In genomic region chrX:123959281-123960063, GRCh38 we compare ENCODE assay signal across 8 cellular contexts. TPM values are rescaled to one million over a fixed set of nuclear protein-coding genes. Genes with fewer than 3 reads are reported as not detected.
DNase-seq lines count a peak whose midpoint lies in the region; ATAC-seq and TF ChIP-seq lines count a peak whose summit lies in the region.

No MANE protein-coding gene starts in this region.

- TF ChIP-seq RAD21 in SK-N-SH (IDR thresholded peaks at IDR 0.05; ENCODE audit: low read length) = no peak

- H4K20me1 ChIP-seq in SK-N-SH (ENCODE audit: insufficient read depth) = peaks cover 13% of the 10 kb centered on the region

- H3K9me2 ChIP-seq in SK-N-SH = no peaks in the 10 kb centered on the region; the same call in 1 of the 2 replicates

- peak overlapping the region; percentile 91 to 100 (median 98) for H3K27ac Mint-ChIP-seq in CD8-positive, alpha-beta memory T cell
- peak overlapping the region; percentile 98 for H3K27ac Mint-ChIP-seq in HFFc6

- peak overlapping the region; percentile 86 to 100 (median 97) for H3K4me3 Mint-ChIP-seq in CD8-positive, alpha-beta memory T cell
- peak overlapping the region; percentile 93 for H3K4me3 Mint-ChIP-seq in HFFc6

- H3K27me3 ChIP-seq in CD8-positive, alpha-beta memory T cell (ENCODE audit: insufficient read depth, low read length, poor library complexity, severe bottlenecking) = no peaks in the 10 kb centered on the region
- H3K27me3 ChIP-seq in SK-N-SH (ENCODE audit: insufficient read depth) = no peaks in the 10 kb centered on the region

- 2% methylated on average over 35 of the region's 35 CpGs for WGBS in SK-N-SH (ENCODE audit: low lambda C conversion rate)

- TF ChIP-seq EP300 in SK-N-SH (IDR thresholded peaks at IDR 0.05; ENCODE audit: borderline replicate concordance in 1 of 2, low read depth in 1 of 2, low read length in 1 of 2) = no peak

- ATAC-seq in left lobe of liver = peak; percentile 34
- ATAC-seq in HG03095 (IDR thresholded peaks at IDR 0.05; ENCODE audit: unreplicated experiment) = no peak
- no peak for ATAC-seq in HG03097 (IDR thresholded peaks at IDR 0.05; ENCODE audit: low FRiP score, unreplicated experiment)

- POLR2A ChIA-PET in CD8-positive, alpha-beta memory T cell (lab: Charles Lee) = interaction anchor here (1.0 to 1.1 kb wide), 3 partner anchors 59 to 126 kb away, joined by 3 to 4 read pairs (median 3); no protein-coding TSS in a partner anchor
- POLR2A ChIA-PET in SK-N-SH (lab: Yijun Ruan, JAX) = interaction anchor here (0.9 kb wide), 1 partner anchor 99 kb away, joined by 3 read pairs; no protein-coding TSS in a partner anchor

- peak overlapping the region; percentile 95 for H3K27ac ChIP-seq in CD8-positive, alpha-beta memory T cell (ENCODE audit: low read depth, low read length)
- H3K27ac ChIP-seq in SK-N-SH (ENCODE audit: low read depth in 2 of 2, low read length in 1 of 2) (peak overlapping the region; percentile 89 to 95), cingulate gyrus (ENCODE audit: low read depth, low read length) (peak overlapping the region; percentile 93)

- peaks cover 2 to 29% (median 5%) of the 10 kb centered on the region in 3 donors for H3K36me3 Mint-ChIP-seq in CD8-positive, alpha-beta memory T cell
- peaks cover 6% of the 10 kb centered on the region; the same call in 1 of the 2 replicates for H3K36me3 Mint-ChIP-seq in HFFc6 (ENCODE audit: low read depth)

- H3K27me3 Mint-ChIP-seq in CD8-positive, alpha-beta memory T cell = peaks cover 0 to 14% of the 10 kb centered on the region in 2 donors
- H3K27me3 Mint-ChIP-seq in HFFc6 (ENCODE audit: insufficient read depth) = peaks cover 3% of the 10 kb centered on the region

- CTCF ChIA-PET in CD8-positive, alpha-beta memory T cell (lab: Charles Lee) = interaction anchor here (0.9 to 1.6 kb wide), 2 partner anchors 59 to 126 kb away, joined by 3 to 5 read pairs; no protein-coding TSS in a partner anchor
- CTCF ChIA-PET in SK-N-SH (lab: Yijun Ruan, JAX) = interaction anchor here (0.6 to 3.3 kb wide), 8 partner anchors 8 to 447 kb away, joined by 3 to 15 read pairs (median 3); no protein-coding TSS in a partner anchor

- peaks cover 0 to 9% (median 4%) of the 10 kb centered on the region in 5 donors for H3K9me3 Mint-ChIP-seq in CD8-positive, alpha-beta memory T cell
- H3K9me3 Mint-ChIP-seq in HFFc6 = no peaks in the 10 kb centered on the region

- H3K4me2 ChIP-seq in SK-N-SH = peak overlapping the region; percentile 94

- no peaks in the 10 kb centered on the region for H3K9me3 ChIP-seq in CD8-positive, alpha-beta memory T cell (ENCODE audit: low read length)
- no peaks in the 10 kb centered on the region for H3K9me3 ChIP-seq in SK-N-SH

- peaks cover 21% of the 10 kb centered on the region for H3F3A ChIP-seq in SK-N-SH (replicated peaks; ENCODE audit: insufficient read depth)

- peaks cover 10 to 23% (median 10%) of the 10 kb centered on the region in 3 donors for H3K4me1 Mint-ChIP-seq in CD8-positive, alpha-beta memory T cell
- H3K4me1 Mint-ChIP-seq in HFFc6 (ENCODE audit: low read depth) = peaks cover 22% of the 10 kb centered on the region

- peaks cover 8% of the 10 kb centered on the region for H3K4me1 ChIP-seq in CD8-positive, alpha-beta memory T cell (ENCODE audit: insufficient read depth, low read length)
- H3K4me1 ChIP-seq in SK-N-SH (ENCODE audit: control insufficient read depth in 1 of 2, insufficient read depth in 2 of 2, low read depth in 1 of 2, low read length in 1 of 2) = no peaks in the 10 kb centered on the region; a peak in 1 of 4 replicates

- H3K4me3 ChIP-seq in CD8-positive, alpha-beta memory T cell (ENCODE audit: low read length) = peak overlapping the region; percentile 81
- peak overlapping the region; percentile 56 to 65 for H3K4me3 ChIP-seq in SK-N-SH (ENCODE audit: low read depth in 2 of 2, low read length in 1 of 2)

- H3K79me2 ChIP-seq in SK-N-SH (ENCODE audit: insufficient read depth) = peaks cover 33% of the 10 kb centered on the region

- DNase-seq in CD8-positive, alpha-beta memory T cell = peak in 2 of 5 donors; percentile 1 to 53
- no peak for DNase-seq in HFFc6
- peak; percentile 36 for DNase-seq in SK-N-SH
- DNase-seq in left lobe of liver (ENCODE audit: low spot score) = peak; percentile 59
- DNase-seq in stimulated activated CD4-positive, alpha-beta T cell treated with anti-CD3 and anti-CD28 coated beads, Interleukin-2, amount 100 ng/mL, for 48 hours = peak; percentile 1 to 14

- H3K9ac ChIP-seq in SK-N-SH = peak overlapping the region; percentile 92

- peak overlapping the region; percentile 75 for H2AFZ ChIP-seq in SK-N-SH (ENCODE audit: low read depth)

- TF ChIP-seq CTCF in HFFc6 (IDR thresholded peaks at IDR 0.05) (no peak), SK-N-SH (IDR thresholded peaks at IDR 0.05) (no peak)

- no peaks in the 10 kb centered on the region for H3K36me3 ChIP-seq in CD8-positive, alpha-beta memory T cell (ENCODE audit: insufficient read depth, low read length)
- no peaks in the 10 kb centered on the region for H3K36me3 ChIP-seq in SK-N-SH (replicated peaks in 1 of 2; ENCODE audit: control insufficient read depth in 1 of 2, insufficient read depth in 2 of 2, low read length in 1 of 2)

TF ChIP-seq in SK-N-SH, 30 proteins besides CTCF, POLR2A, EP300 and RAD21:
- TF ChIP-seq PBX3 (IDR thresholded peaks at IDR 0.05) = no peak
- 0 out of 2 replicates have a peak, but pooled peaks have one; percentile 42 for TF ChIP-seq MAX (IDR thresholded peaks at IDR 0.05; ENCODE audit: low read depth)
TF ChIP-seq in SK-N-SH: peak in this region for 1.

RNA-seq across cellular contexts. Expression of gene STAG2, which starts 2.0 kb away (rescaled TPM):
- total RNA-seq in CD8-positive, alpha-beta memory T cell = 100 to 1,000 TPM; 116 to 122 TPM
- 62.0 TPM for polyA plus RNA-seq in CD8-positive, alpha-beta memory T cell
- total RNA-seq in HFFc6 (2021; fragmentation: NEBNext Ultra II Directional; extraction: Animal tissue kit (Norgen Biotek cat#: 25700)) = 10 to 100 TPM; 38.8 to 48.6 (median 46.3) TPM
- polyA plus RNA-seq in SK-N-SH (2012; rRNA removed) = 11.3 and 11.6 TPM in 2 replicates
- polyA plus RNA-seq in SK-N-SH (2012; cell fraction: cytosol; rRNA removed) = 20.3 and 21.0 TPM in 2 replicates
- polyA plus RNA-seq in SK-N-SH (2012; cell fraction: nucleus; rRNA removed) = 4.9 and 13.5 TPM in 2 replicates
- total RNA-seq in left lobe of liver = 15.2 TPM
